Comparison of ENCODE assay signal across 11 cellular contexts in genomic region chr20:1377341-1377871, GRCh38. TPM values are rescaled to one million over a fixed set of nuclear protein-coding genes. Genes with fewer than 3 reads are reported as not detected.
DNase-seq lines count a peak whose midpoint lies in the region; ATAC-seq, FAIRE-seq and TF ChIP-seq lines count a peak whose summit lies in the region.
"Had no signal": no experiment of that assay in that cellular context is flagged by ENCODE, and none has a peak within 500 bp of the region (broad histone marks: within the 10 kb centered on the region; RNA-seq: fewer than 3 reads in every experiment).

No MANE protein-coding gene starts in this region.

- peaks cover 99% of the 10 kb centered on the region for H3K79me2 ChIP-seq in HCT116 (ENCODE audit: insufficient read depth, low read length)

- peak overlapping the region; percentile 57 for H3K4me2 ChIP-seq in HCT116 (ENCODE audit: low read length)

- peak overlapping the region in 5 of 8 donors; percentile 19 to 56 (median 49) for H3K27ac Mint-ChIP-seq in CD8-positive, alpha-beta memory T cell
- peak overlapping the region; percentile 84 for H3K27ac Mint-ChIP-seq in activated naive CD8-positive, alpha-beta T cell treated with anti-CD3 and anti-CD28 coated beads for 36 hours
- H3K27ac Mint-ChIP-seq in nephron progenitor cell: peak overlapping the region; percentile 89

- H2AFZ ChIP-seq in HCT116 (ENCODE audit: low read depth, low read length, poor library complexity, severe bottlenecking): no peak overlapping the region

- 0 out of 2 replicates have a peak overlapping the region, but pooled peaks have one; percentile 14 for H3K9ac ChIP-seq in HCT116 (ENCODE audit: low read length)

- RAD21 ChIA-PET in HCT116 (lab: Charles Lee; ENCODE audit: low non-redundant PET in 1 of 2, low total read pairs in 2 of 2, uncharacterized antibody in 2 of 2, unreplicated experiment in 2 of 2): no interaction called here

- H4K20me1 ChIP-seq in HCT116 (ENCODE audit: insufficient read depth): peaks cover 53% of the 10 kb centered on the region

- TF ChIP-seq CTCF in HCT116 (IDR thresholded peaks at IDR 0.05 in 2 of 3, conservative IDR thresholded peaks at IDR 0.05 in 1 of 3; ENCODE audit: borderline replicate concordance in 1 of 3, insufficient read depth in 1 of 3, low read depth in 2 of 3, low read length in 2 of 3): no peak
- TF ChIP-seq CTCF in nephron progenitor cell (IDR thresholded peaks at IDR 0.05): no peak
- no peak for TF ChIP-seq CTCF in adrenal gland (IDR thresholded peaks at IDR 0.05)

- peaks cover 62% of the 10 kb centered on the region for H3K4me1 ChIP-seq in CD8-positive, alpha-beta memory T cell (ENCODE audit: insufficient read depth, low read length)
- H3K4me1 ChIP-seq in HCT116 (ENCODE audit: control insufficient read depth in 1 of 2, insufficient read depth in 2 of 2, low read length in 2 of 2) (peaks cover 17 to 33% of the 10 kb centered on the region in 2 experiments; a peak in 3 of 4 replicates), adrenal gland (replicated peaks in 1 of 2) (peaks cover 28 to 77% of the 10 kb centered on the region in 2 donors)

- POLR2A ChIA-PET in CD8-positive, alpha-beta memory T cell (lab: Charles Lee): no interaction called here
- POLR2A ChIA-PET in HCT116 (lab: Charles Lee): no interaction called here

- TF ChIP-seq RAD21 in HCT116 (IDR thresholded peaks at IDR 0.05; ENCODE audit: low read depth): no peak

- H3K36me3 Mint-ChIP-seq in CD8-positive, alpha-beta memory T cell: peaks cover 0 to 70% (median 6%) of the 10 kb centered on the region in 3 donors
- peaks cover 45% of the 10 kb centered on the region for H3K36me3 Mint-ChIP-seq in activated naive CD8-positive, alpha-beta T cell treated with anti-CD3 and anti-CD28 coated beads for 36 hours
- H3K36me3 Mint-ChIP-seq in nephron progenitor cell (ENCODE audit: low read depth): peaks cover 20% of the 10 kb centered on the region

- ATAC-seq in HCT116: no peak
- ATAC-seq in GM21367 (IDR thresholded peaks at IDR 0.05; ENCODE audit: unreplicated experiment): no peak
- ATAC-seq in HG02798 (IDR thresholded peaks at IDR 0.05; ENCODE audit: poor library complexity, unreplicated experiment): no peak

- no peak overlapping the region for H3K4me3 ChIP-seq in CD8-positive, alpha-beta memory T cell (ENCODE audit: low read length)
- H3K4me3 ChIP-seq in HCT116 (replicated peaks in 1 of 2; ENCODE audit: low read depth in 1 of 2, low read length in 2 of 2) (no peak overlapping the region), adrenal gland (no peak overlapping the region)

- H3K4me1 Mint-ChIP-seq in CD8-positive, alpha-beta memory T cell: peaks cover 69 to 93% (median 87%) of the 10 kb centered on the region in 3 donors
- H3K4me1 Mint-ChIP-seq in activated naive CD8-positive, alpha-beta T cell treated with anti-CD3 and anti-CD28 coated beads for 36 hours: peaks cover 83% of the 10 kb centered on the region
- H3K4me1 Mint-ChIP-seq in nephron progenitor cell: peaks cover 75% of the 10 kb centered on the region

- FAIRE-seq in frontal cortex (lab: Jason Lieb, UNC): no peak

- no peak for DNase-seq in CD8-positive, alpha-beta memory T cell
- DNase-seq in HCT116 (ENCODE audit: low read depth, low spot score) (no peak), nephron progenitor cell (no peak), frontal cortex (ENCODE audit: low spot score in 2 of 2) (no peak), adrenal gland (no peak)
- DNase-seq in activated naive CD8-positive, alpha-beta T cell treated with anti-CD3 and anti-CD28 coated beads for 36 hours: no peak
- DNase-seq: amniotic stem cell, NCI-H2107 had no signal

- no peaks in the 10 kb centered on the region for H3K27me3 ChIP-seq in CD8-positive, alpha-beta memory T cell (ENCODE audit: insufficient read depth, low read length, poor library complexity, severe bottlenecking)
- H3K27me3 ChIP-seq in HCT116 (ENCODE audit: insufficient read depth, low read length) (no peaks in the 10 kb centered on the region), adrenal gland (no peaks in the 10 kb centered on the region)

- H3K9me3 ChIP-seq in CD8-positive, alpha-beta memory T cell (ENCODE audit: low read length): no peaks in the 10 kb centered on the region
- H3K9me3 ChIP-seq in HCT116 (ENCODE audit: control insufficient read depth in 1 of 2, insufficient read depth in 1 of 2, low read depth in 1 of 2, low read length in 2 of 2) (no peaks in the 10 kb centered on the region), adrenal gland (replicated peaks in 1 of 3) (no peaks in the 10 kb centered on the region)

- TF ChIP-seq POLR2A in HCT116 (IDR thresholded peaks at IDR 0.05; ENCODE audit: borderline replicate concordance, extremely low read depth, insufficient read depth, insufficient read length): no peak
- TF ChIP-seq POLR2A in adrenal gland (IDR thresholded peaks at IDR 0.05): no peak

- H3K27ac ChIP-seq in CD8-positive, alpha-beta memory T cell (ENCODE audit: low read depth, low read length): no peak overlapping the region
- H3K27ac ChIP-seq in HCT116 (ENCODE audit: low read depth, low read length) (0 out of 2 replicates have a peak overlapping the region, but pooled peaks have one; percentile 1), adrenal gland (peak overlapping the region in 2 of 5 donors; percentile 56 to 65)

- H3K36me3 ChIP-seq in CD8-positive, alpha-beta memory T cell (ENCODE audit: insufficient read depth, low read length): peaks cover 13% of the 10 kb centered on the region
- H3K36me3 ChIP-seq in HCT116 (ENCODE audit: control insufficient read depth in 1 of 2, insufficient read depth in 2 of 2, low read length in 2 of 2) (peaks cover 14 to 18% of the 10 kb centered on the region in 2 experiments), adrenal gland (replicated peaks in 1 of 2) (peaks cover 0 to 12% of the 10 kb centered on the region in 2 donors)

- BruUV-seq in HCT116 (replicated peaks; lab: Mats Ljungman, UMichigan): no TSS peak

- peak overlapping the region in 1 of 7 donors; percentile 17 for H3K4me3 Mint-ChIP-seq in CD8-positive, alpha-beta memory T cell
- H3K4me3 Mint-ChIP-seq in activated naive CD8-positive, alpha-beta T cell treated with anti-CD3 and anti-CD28 coated beads for 36 hours: no peak overlapping the region
- H3K4me3 Mint-ChIP-seq in nephron progenitor cell: no peak overlapping the region
- H3K4me3 Mint-ChIP-seq: neural crest cell had no signal

- CTCF ChIA-PET in CD8-positive, alpha-beta memory T cell (lab: Charles Lee): interaction anchor here (1.1 to 1.3 kb wide), 2 partner anchors 14 to 60 kb away, joined by 3 to 4 read pairs; no protein-coding TSS in a partner anchor
- CTCF ChIA-PET in HCT116 (lab: Charles Lee): no interaction called here

- H3K9me2 ChIP-seq in HCT116 (ENCODE audit: insufficient read depth): no peaks in the 10 kb centered on the region

- 44 to 56% (median 47%) methylated on average over 5 of the region's 5 CpGs for WGBS in adrenal gland, 4 donors

- intact Hi-C loops in HCT116 (cut with micrococcal nuclease): no loop called here
- intact Hi-C loops in adrenal gland (cut with DNase I): no loop called here

- H3K9me3 Mint-ChIP-seq in CD8-positive, alpha-beta memory T cell: no peaks in the 10 kb centered on the region
- no peaks in the 10 kb centered on the region for H3K9me3 Mint-ChIP-seq in activated naive CD8-positive, alpha-beta T cell treated with anti-CD3 and anti-CD28 coated beads for 36 hours
- no peaks in the 10 kb centered on the region for H3K9me3 Mint-ChIP-seq in nephron progenitor cell
- H3K9me3 Mint-ChIP-seq: neural crest cell had no signal

- H3K27me3 Mint-ChIP-seq in CD8-positive, alpha-beta memory T cell: no peaks in the 10 kb centered on the region
- H3K27me3 Mint-ChIP-seq in activated naive CD8-positive, alpha-beta T cell treated with anti-CD3 and anti-CD28 coated beads for 36 hours: no peaks in the 10 kb centered on the region
- peaks cover 2% of the 10 kb centered on the region for H3K27me3 Mint-ChIP-seq in nephron progenitor cell (ENCODE audit: low read depth, poor library complexity)

TF ChIP-seq in HCT116, 20 proteins besides CTCF, POLR2A, EP300 and RAD21 (continues in another document):
- TF ChIP-seq, protein P1, sequence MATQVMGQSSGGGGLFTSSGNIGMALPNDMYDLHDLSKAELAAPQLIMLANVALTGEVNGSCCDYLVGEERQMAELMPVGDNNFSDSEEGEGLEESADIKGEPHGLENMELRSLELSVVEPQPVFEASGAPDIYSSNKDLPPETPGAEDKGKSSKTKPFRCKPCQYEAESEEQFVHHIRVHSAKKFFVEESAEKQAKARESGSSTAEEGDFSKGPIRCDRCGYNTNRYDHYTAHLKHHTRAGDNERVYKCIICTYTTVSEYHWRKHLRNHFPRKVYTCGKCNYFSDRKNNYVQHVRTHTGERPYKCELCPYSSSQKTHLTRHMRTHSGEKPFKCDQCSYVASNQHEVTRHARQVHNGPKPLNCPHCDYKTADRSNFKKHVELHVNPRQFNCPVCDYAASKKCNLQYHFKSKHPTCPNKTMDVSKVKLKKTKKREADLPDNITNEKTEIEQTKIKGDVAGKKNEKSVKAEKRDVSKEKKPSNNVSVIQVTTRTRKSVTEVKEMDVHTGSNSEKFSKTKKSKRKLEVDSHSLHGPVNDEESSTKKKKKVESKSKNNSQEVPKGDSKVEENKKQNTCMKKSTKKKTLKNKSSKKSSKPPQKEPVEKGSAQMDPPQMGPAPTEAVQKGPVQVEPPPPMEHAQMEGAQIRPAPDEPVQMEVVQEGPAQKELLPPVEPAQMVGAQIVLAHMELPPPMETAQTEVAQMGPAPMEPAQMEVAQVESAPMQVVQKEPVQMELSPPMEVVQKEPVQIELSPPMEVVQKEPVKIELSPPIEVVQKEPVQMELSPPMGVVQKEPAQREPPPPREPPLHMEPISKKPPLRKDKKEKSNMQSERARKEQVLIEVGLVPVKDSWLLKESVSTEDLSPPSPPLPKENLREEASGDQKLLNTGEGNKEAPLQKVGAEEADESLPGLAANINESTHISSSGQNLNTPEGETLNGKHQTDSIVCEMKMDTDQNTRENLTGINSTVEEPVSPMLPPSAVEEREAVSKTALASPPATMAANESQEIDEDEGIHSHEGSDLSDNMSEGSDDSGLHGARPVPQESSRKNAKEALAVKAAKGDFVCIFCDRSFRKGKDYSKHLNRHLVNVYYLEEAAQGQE (IDR thresholded peaks at IDR 0.05; ENCODE audit: low read depth): no peak
- TF ChIP-seq ZNF274 (IDR thresholded peaks at IDR 0.05; ENCODE audit: low read depth, low read length): no peak

RNA-seq across cellular contexts. Expression of gene FKBP1A, which starts 15.4 kb away (rescaled TPM):
- 100 to 1,000 TPM; 274 TPM for total RNA-seq in CD8-positive, alpha-beta memory T cell
- 43.1 TPM for polyA plus RNA-seq in CD8-positive, alpha-beta memory T cell
- total RNA-seq in HCT116 (2021; ENCODE audit: unreplicated experiment) (259 TPM), frontal cortex (83.2 TPM), adrenal gland (100 to 1,000 TPM in 6 of 8 donors, 10 to 100 TPM in 2; 51.7 to 571 (median 151) TPM)
- 302 and 317 TPM in 2 replicates for polyA plus RNA-seq in HCT116 (2012)
- total RNA-seq in activated naive CD8-positive, alpha-beta T cell treated with anti-CD3 and anti-CD28 coated beads for 36 hours: 100 to 1,000 TPM; 315 to 324 TPM
- 100 to 1,000 TPM; 111 to 917 (median 149) TPM for polyA plus RNA-seq in adrenal gland

RNA-seq across cellular contexts. Expression of gene SDCBP2, which starts 48.5 kb away (rescaled TPM):
- total RNA-seq in CD8-positive, alpha-beta memory T cell: 1 to 10 TPM; 3.7 to 4.7 TPM
- 2.2 TPM for polyA plus RNA-seq in CD8-positive, alpha-beta memory T cell
- 3.4 TPM for total RNA-seq in HCT116 (2021; ENCODE audit: unreplicated experiment)
- 3.0 and 3.9 TPM in 2 replicates for polyA plus RNA-seq in HCT116 (2012)
- total RNA-seq in activated naive CD8-positive, alpha-beta T cell treated with anti-CD3 and anti-CD28 coated beads for 36 hours: 1 to 10 TPM; 3.3 to 3.9 TPM
- total RNA-seq in frontal cortex: 3.3 TPM
- 1 to 10 TPM in 6 of 8 donors, under 1 TPM in 2; 0.43 to 7.6 (median 2.3) TPM for total RNA-seq in adrenal gland
- polyA plus RNA-seq in adrenal gland: 1 to 10 TPM; 2.4 to 3.8 (median 3.0) TPM
